In the genomic region with DNA sequence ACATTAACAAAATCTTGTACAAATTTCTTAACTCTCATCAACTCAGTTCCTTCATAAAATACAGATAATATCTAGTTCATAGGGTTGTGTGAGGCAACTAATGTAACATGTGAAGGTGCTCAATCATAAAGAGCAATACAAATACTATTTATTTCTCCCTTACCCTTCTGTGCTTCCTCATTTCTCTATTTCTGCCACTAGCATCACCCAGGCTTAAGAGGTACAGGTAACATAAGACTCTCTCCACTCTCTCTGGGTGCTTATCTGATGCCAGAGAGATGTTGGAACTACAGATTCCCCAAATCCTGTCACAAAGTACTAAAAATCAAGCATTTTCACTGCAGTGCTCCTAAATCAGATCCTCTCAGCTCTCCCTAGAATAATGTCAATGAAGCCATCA, we compare ENCODE assay signal across 10 cellular contexts.
"Had no signal": no experiment of that assay in that cellular context is flagged by ENCODE, and none has a peak within 500 bp of the region (broad histone marks: within the 10 kb centered on the region; RNA-seq: fewer than 3 reads in every experiment).

No MANE protein-coding gene starts in this region.

- H3K27ac Mint-ChIP-seq: GM23338, HFFc6 had no signal

- H3K9ac ChIP-seq: GM23248 had no signal

- H3K36me3 ChIP-seq: HAP-1 had no signal

- H3K4me3 ChIP-seq: GM23248, GM23338, HAP-1 had no signal

- ATAC-seq: GM23338, HCT116 had no signal

- DNase-seq: GM23248, GOT3, H7, H9, HCEC 1CT, HFFc6 had no signal

- H3K27ac ChIP-seq: GM23248 had no signal

- H3K9me3 ChIP-seq: HAP-1 had no signal

- H2AFZ ChIP-seq: GM23248, GM23338 had no signal

- FAIRE-seq: H54 had no signal

- H3K4me1 ChIP-seq: HAP-1 had no signal

- H3K4me3 Mint-ChIP-seq: GM23338, H9, HFFc6 had no signal

- H3K4me2 ChIP-seq: GM23338 had no signal

- H3K9me3 Mint-ChIP-seq: GM23338, H9, HFFc6 had no signal

- H3K4me1 Mint-ChIP-seq: GM23338, H9 had no signal
